ENCODE assay signal across 1 cellular context in the genomic region with DNA sequence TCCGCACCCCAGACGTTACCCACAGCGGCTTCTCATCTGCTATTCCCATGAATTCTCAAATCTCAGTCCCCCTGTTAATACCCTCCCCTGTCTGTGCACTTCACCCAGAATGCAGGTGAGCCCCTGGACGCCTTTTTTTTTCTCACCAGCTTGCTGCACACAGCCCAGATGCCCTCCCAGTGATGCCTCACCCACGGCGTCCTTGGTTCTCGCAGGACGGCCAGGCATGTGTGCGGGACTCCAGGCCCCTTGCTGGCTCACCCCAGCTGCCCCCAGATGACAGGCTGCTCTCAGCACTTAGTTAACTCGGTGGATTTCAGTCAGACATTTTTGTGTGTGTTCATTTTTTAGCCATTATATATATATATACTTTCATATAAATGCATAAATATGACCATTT.
TF ChIP-seq lines count a peak whose summit lies in the region.

No MANE protein-coding gene starts in this region.

TF ChIP-seq in GM23338, 12 proteins besides CTCF, POLR2A, EP300 and RAD21 (continued from another document):
- TF ChIP-seq CREB1 (CRISPR knock-in tag; IDR thresholded peaks at IDR 0.05; ENCODE audit: low read depth) (no peak), JUNB (IDR thresholded peaks at IDR 0.05; ENCODE audit: unreplicated experiment) (no peak), ZNF114 (CRISPR knock-in tag; IDR thresholded peaks at IDR 0.05) (no peak), EZH2 (IDR thresholded peaks at IDR 0.05; ENCODE audit: low read depth, unreplicated experiment) (no peak), ZNF331 (CRISPR knock-in tag; IDR thresholded peaks at IDR 0.05; ENCODE audit: low read depth) (no peak), ZNF462 (CRISPR knock-in tag; IDR thresholded peaks at IDR 0.05) (no peak)
- TF ChIP-seq, protein P1, sequence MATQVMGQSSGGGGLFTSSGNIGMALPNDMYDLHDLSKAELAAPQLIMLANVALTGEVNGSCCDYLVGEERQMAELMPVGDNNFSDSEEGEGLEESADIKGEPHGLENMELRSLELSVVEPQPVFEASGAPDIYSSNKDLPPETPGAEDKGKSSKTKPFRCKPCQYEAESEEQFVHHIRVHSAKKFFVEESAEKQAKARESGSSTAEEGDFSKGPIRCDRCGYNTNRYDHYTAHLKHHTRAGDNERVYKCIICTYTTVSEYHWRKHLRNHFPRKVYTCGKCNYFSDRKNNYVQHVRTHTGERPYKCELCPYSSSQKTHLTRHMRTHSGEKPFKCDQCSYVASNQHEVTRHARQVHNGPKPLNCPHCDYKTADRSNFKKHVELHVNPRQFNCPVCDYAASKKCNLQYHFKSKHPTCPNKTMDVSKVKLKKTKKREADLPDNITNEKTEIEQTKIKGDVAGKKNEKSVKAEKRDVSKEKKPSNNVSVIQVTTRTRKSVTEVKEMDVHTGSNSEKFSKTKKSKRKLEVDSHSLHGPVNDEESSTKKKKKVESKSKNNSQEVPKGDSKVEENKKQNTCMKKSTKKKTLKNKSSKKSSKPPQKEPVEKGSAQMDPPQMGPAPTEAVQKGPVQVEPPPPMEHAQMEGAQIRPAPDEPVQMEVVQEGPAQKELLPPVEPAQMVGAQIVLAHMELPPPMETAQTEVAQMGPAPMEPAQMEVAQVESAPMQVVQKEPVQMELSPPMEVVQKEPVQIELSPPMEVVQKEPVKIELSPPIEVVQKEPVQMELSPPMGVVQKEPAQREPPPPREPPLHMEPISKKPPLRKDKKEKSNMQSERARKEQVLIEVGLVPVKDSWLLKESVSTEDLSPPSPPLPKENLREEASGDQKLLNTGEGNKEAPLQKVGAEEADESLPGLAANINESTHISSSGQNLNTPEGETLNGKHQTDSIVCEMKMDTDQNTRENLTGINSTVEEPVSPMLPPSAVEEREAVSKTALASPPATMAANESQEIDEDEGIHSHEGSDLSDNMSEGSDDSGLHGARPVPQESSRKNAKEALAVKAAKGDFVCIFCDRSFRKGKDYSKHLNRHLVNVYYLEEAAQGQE (IDR thresholded peaks at IDR 0.05; ENCODE audit: unreplicated experiment): no peak
